Comparison of ENCODE assay signal across 16 cellular contexts in the genomic region with DNA sequence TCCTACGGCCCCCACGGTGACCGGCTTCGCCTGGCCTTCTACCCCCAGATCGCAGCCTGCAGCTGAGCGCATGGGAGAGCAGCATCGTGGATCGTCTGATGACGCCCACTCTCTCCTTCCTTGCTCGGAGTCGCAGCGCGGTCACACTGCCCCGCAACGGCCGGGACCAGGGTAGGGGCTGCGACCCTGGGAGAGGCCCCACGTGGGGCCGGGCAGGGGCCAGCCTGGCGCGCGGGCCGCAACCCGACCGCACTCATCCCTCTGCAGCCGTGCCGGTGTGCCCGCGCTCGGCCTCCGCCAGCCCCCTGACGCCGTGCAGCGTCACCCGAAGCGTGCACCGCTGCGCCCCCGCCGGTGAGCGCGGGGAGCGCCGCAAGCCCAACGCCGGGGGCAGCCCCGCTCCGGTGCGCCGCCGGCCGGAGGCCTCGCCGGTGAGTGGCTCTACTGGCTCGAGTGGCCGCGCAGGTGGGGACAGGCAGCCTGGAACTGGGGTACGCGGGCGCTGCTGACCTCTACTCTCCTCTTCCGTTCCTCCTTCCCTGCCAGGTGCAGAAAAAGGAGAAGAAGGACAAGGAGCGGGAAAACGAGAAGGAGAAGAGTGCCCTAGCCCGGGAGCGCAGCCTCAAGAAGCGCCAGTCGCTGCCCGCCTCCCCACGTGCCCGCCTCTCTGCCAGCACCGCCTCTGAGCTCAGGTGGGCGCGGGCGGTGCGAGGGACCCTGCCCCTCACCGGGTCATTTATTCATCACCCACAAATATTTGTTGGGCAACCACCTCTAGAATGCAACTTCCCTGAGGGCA. TPM values are rescaled to one million over a fixed set of nuclear protein-coding genes. Genes with fewer than 3 reads are reported as not detected.
DNase-seq lines count a peak whose midpoint lies in the region; ATAC-seq and TF ChIP-seq lines count a peak whose summit lies in the region.
"Had no signal": no experiment of that assay in that cellular context is flagged by ENCODE, and none has a peak within 500 bp of the region (broad histone marks: within the 10 kb centered on the region; RNA-seq: fewer than 3 reads in every experiment).

No MANE protein-coding gene starts in this region.

- WGBS in mammary epithelial cell (ENCODE audit: low coverage, missing lambda C conversion rate): 89% methylated on average over 17 of the region's 76 CpGs
- 71 to 78% methylated on average over 34 to 75 of the region's 76 CpGs for WGBS in testis, 2 donors

- H3K9ac ChIP-seq in mammary epithelial cell (ENCODE audit: insufficient read depth, low read length): no peak overlapping the region

- DNase-seq in mammary epithelial cell (no peak), breast epithelium (ENCODE audit: low spot score in 2 of 2) (no peak), left cardiac atrium (no peak), osteoblast (ENCODE audit: insufficient read length, low spot score, missing footprints) (peak; percentile 65), uterus (no peak), NCI-H526 (lab: John Stamatoyannopoulos, UW) (no peak), testis (no peak)
- DNase-seq in stimulated activated CD4-positive, alpha-beta T cell treated with anti-CD3 and anti-CD28 coated beads, Interleukin-2, amount 100 ng/mL, for 24 hours: no peak
- DNase-seq: 8988T; activated CD8-positive, alpha-beta memory T cell treated with anti-CD3 and anti-CD28 coated beads, Interleukin-2, amount 50 U/mL, for 4 hours; activated naive CD4-positive, alpha-beta T cell treated with anti-CD3 and anti-CD28 coated beads, Interleukin-2, amount 50 U/mL, for 16 hours; ovary; SW 1271 had no signal

- H3K27me3 ChIP-seq in mammary epithelial cell (ENCODE audit: insufficient read depth, low read length) (no peaks in the 10 kb centered on the region), breast epithelium (no peaks in the 10 kb centered on the region), osteoblast (ENCODE audit: insufficient read depth, low read length) (no peaks in the 10 kb centered on the region), uterus (no peaks in the 10 kb centered on the region), testis (no peaks in the 10 kb centered on the region)
- H3K27me3 ChIP-seq: hepatocyte, ovary had no signal

- H3K79me2 ChIP-seq in mammary epithelial cell (ENCODE audit: insufficient read depth, low read length) (peaks cover 77% of the 10 kb centered on the region), osteoblast (ENCODE audit: insufficient read depth, low read length) (peaks cover 59% of the 10 kb centered on the region)

- H3K4me3 ChIP-seq in mammary epithelial cell (replicated peaks in 1 of 3; ENCODE audit: insufficient read depth in 1 of 3, low read depth in 2 of 3, low read length in 3 of 3) (no peak overlapping the region), breast epithelium (no peak overlapping the region), osteoblast (ENCODE audit: insufficient read depth, low read length) (no peak overlapping the region), uterus (no peak overlapping the region), testis (no peak overlapping the region)
- H3K4me3 ChIP-seq: hepatocyte, ovary had no signal

- H3K4me2 ChIP-seq in mammary epithelial cell (ENCODE audit: insufficient read depth, low read depth, low read length) (no peak overlapping the region), osteoblast (ENCODE audit: insufficient read depth, low read length) (no peak overlapping the region)
- H3K4me2 ChIP-seq: hepatocyte had no signal

- H3K4me1 ChIP-seq in mammary epithelial cell (ENCODE audit: insufficient read depth, low read length) (peaks cover 48% of the 10 kb centered on the region), breast epithelium (no peaks in the 10 kb centered on the region), osteoblast (ENCODE audit: insufficient read depth, low read length) (peaks cover 13% of the 10 kb centered on the region), uterus (peaks cover 0 to 4% of the 10 kb centered on the region in 2 donors), testis (peaks cover 10% of the 10 kb centered on the region)

- intact Hi-C loops in mammary epithelial cell (cut with micrococcal nuclease): no loop called here
- intact Hi-C loops in breast epithelium (cut with DNase I; ENCODE audit: low total_unique reads): no loop called here
- intact Hi-C loops in left cardiac atrium (cut with DNase I): no loop called here
- intact Hi-C loops in uterus (cut with DNase I; ENCODE audit: low total_unique reads): no loop called here
- intact Hi-C loops in testis (cut with DNase I; ENCODE audit: low total_unique reads): no loop called here

- no TSS peak for BruUV-seq in mammary epithelial cell (replicated peaks; lab: Mats Ljungman, UMichigan)

- H3K9me3 ChIP-seq in mammary epithelial cell (replicated peaks; ENCODE audit: insufficient read depth, low read length) (no peaks in the 10 kb centered on the region), breast epithelium (no peaks in the 10 kb centered on the region), osteoblast (ENCODE audit: low read depth, low read length) (no peaks in the 10 kb centered on the region), uterus (no peaks in the 10 kb centered on the region), testis (no peaks in the 10 kb centered on the region)
- H3K9me3 ChIP-seq: ovary had no signal

- in situ Hi-C loops in mammary epithelial cell (cut with MboI; ENCODE audit: low sequenced_read_pairs in 2 of 2): no loop called here

- CTCF ChIA-PET in mammary epithelial cell (lab: Charles Lee; ENCODE audit: low non-redundant PET): no interaction called here

- H3K27ac ChIP-seq in mammary epithelial cell (ENCODE audit: insufficient read depth, low read depth, low read length) (peak overlapping the region; percentile 83), breast epithelium (no peak overlapping the region), osteoblast (ENCODE audit: low read depth, low read length) (peak overlapping the region; percentile 75), uterus (peak overlapping the region; percentile 28 to 35), testis (no peak overlapping the region)
- H3K27ac ChIP-seq: hepatocyte, ovary had no signal

- no peaks in the 10 kb centered on the region for H4K20me1 ChIP-seq in mammary epithelial cell (ENCODE audit: insufficient read depth, low read length)
- peaks cover 45% of the 10 kb centered on the region for H4K20me1 ChIP-seq in osteoblast (ENCODE audit: insufficient read depth, low read length)

- H2AFZ ChIP-seq in mammary epithelial cell (ENCODE audit: low read depth, low read length): no peak overlapping the region
- no peak overlapping the region for H2AFZ ChIP-seq in osteoblast (ENCODE audit: low read length)
- H2AFZ ChIP-seq: hepatocyte had no signal

- TF ChIP-seq POLR2A in breast epithelium (IDR thresholded peaks at IDR 0.05) (no peak), uterus (IDR thresholded peaks at IDR 0.05) (no peak), testis (IDR thresholded peaks at IDR 0.05) (no peak)

- no peak for TF ChIP-seq CTCF in mammary epithelial cell (conservative IDR thresholded peaks at IDR 0.05 in 1 of 2, IDR thresholded peaks at IDR 0.05 in 1 of 2; ENCODE audit: extremely low read depth in 1 of 2, insufficient read depth in 1 of 2, low read depth in 1 of 2, low read length in 2 of 2)
- TF ChIP-seq CTCF in breast epithelium (IDR thresholded peaks at IDR 0.05): no peak
- TF ChIP-seq CTCF in osteoblast (IDR thresholded peaks at IDR 0.05; ENCODE audit: extremely low read depth, low read depth, low read length): no peak
- TF ChIP-seq CTCF in uterus (IDR thresholded peaks at IDR 0.05): no peak
- TF ChIP-seq CTCF in testis (IDR thresholded peaks at IDR 0.05): no peak

- dilution Hi-C loops in mammary epithelial cell (cut with HindIII; ENCODE audit: low sequenced_read_pairs): no loop called here

- ATAC-seq in left cardiac atrium: peak; percentile 42 to 45

- peaks cover 59% of the 10 kb centered on the region for H3K36me3 ChIP-seq in mammary epithelial cell (ENCODE audit: insufficient read depth, low read length)
- peaks cover 22% of the 10 kb centered on the region for H3K36me3 ChIP-seq in breast epithelium
- peaks cover 83% of the 10 kb centered on the region for H3K36me3 ChIP-seq in osteoblast (ENCODE audit: insufficient read depth, low read length)
- no peaks in the 10 kb centered on the region for H3K36me3 ChIP-seq in uterus
- H3K36me3 ChIP-seq in testis (ENCODE audit: low read depth, missing control alignments): no peaks in the 10 kb centered on the region
- H3K36me3 ChIP-seq: ovary had no signal

RNA-seq across cellular contexts. Expression of gene MAP7D1, which starts 20.4 kb away (rescaled TPM):
- total RNA-seq in mammary epithelial cell (100 to 1,000 TPM in 1 of 2 donors, 10 to 100 TPM in 1; 99.4 to 331 TPM), breast epithelium (10 to 100 TPM; 67.4 to 78.0 (median 68.6) TPM), left cardiac atrium (100 to 1,000 TPM; 251 to 270 TPM), osteoblast (106 and 132 TPM in 2 replicates), uterus (100 to 1,000 TPM in 1 of 4 donors, 10 to 100 TPM in 3; 53.5 to 115 (median 77.3) TPM), testis (10 to 100 TPM; 45.4 to 59.6 TPM)
- polyA plus RNA-seq in mammary epithelial cell (129 TPM), testis (ENCODE audit: insufficient read depth, low read depth, low replicate concordance) (50.2 TPM)
- 116 TPM for polyA minus RNA-seq in mammary epithelial cell

RNA-seq across cellular contexts. Expression of gene TRAPPC3, which starts 27.1 kb away (rescaled TPM):
- total RNA-seq in mammary epithelial cell (10 to 100 TPM; 73.2 to 96.5 TPM), breast epithelium (100 to 1,000 TPM; 107 to 118 (median 116) TPM), left cardiac atrium (10 to 100 TPM; 53.3 to 64.2 TPM), osteoblast (93.4 and 111 TPM in 2 replicates), uterus (10 to 100 TPM; 10.6 to 70.6 (median 38.1) TPM), testis (100 to 1,000 TPM; 109 to 146 TPM)
- polyA plus RNA-seq in mammary epithelial cell (107 TPM), testis (ENCODE audit: insufficient read depth, low read depth, low replicate concordance) (111 TPM)
- polyA minus RNA-seq in mammary epithelial cell: 41.7 TPM

RNA-seq across cellular contexts. Expression of gene THRAP3, which starts 47.9 kb away (rescaled TPM):
- total RNA-seq in mammary epithelial cell (100 to 1,000 TPM; 106 to 128 TPM), breast epithelium (100 to 1,000 TPM in 2 of 3 donors, 10 to 100 TPM in 1; 81.6 to 128 (median 122) TPM), left cardiac atrium (10 to 100 TPM; 55.9 to 77.0 TPM), osteoblast (127 and 137 TPM in 2 replicates), uterus (10 to 100 TPM; 21.3 to 99.1 (median 67.5) TPM), testis (100 to 1,000 TPM in 1 of 2 donors, 10 to 100 TPM in 1; 93.0 to 112 TPM)
- polyA plus RNA-seq in mammary epithelial cell (53.2 TPM), testis (ENCODE audit: insufficient read depth, low read depth, low replicate concordance) (72.5 TPM)
- polyA minus RNA-seq in mammary epithelial cell: 71.6 TPM

RNA-seq across cellular contexts. Expression of gene COL8A2, which starts 51.3 kb away (rescaled TPM):
- total RNA-seq in mammary epithelial cell (10 to 100 TPM in 1 of 2 donors, under 1 TPM in 1; 0.94 to 13.3 TPM), breast epithelium (10 to 100 TPM in 2 of 3 donors, 1 to 10 TPM in 1; 3.4 to 20.6 (median 11.1) TPM), left cardiac atrium (1 to 10 TPM; 3.8 to 4.2 TPM), osteoblast (12.7 and 15.2 TPM in 2 replicates), uterus (10 to 100 TPM in 1 of 4 donors, 1 to 10 TPM in 3; 1.2 to 16.6 (median 5.8) TPM), testis (1 to 10 TPM; 1.3 to 2.0 TPM)
- polyA plus RNA-seq in mammary epithelial cell (0.28 TPM), testis (ENCODE audit: insufficient read depth, low read depth, low replicate concordance) (4.2 TPM)
- not detected for polyA minus RNA-seq in mammary epithelial cell
- total RNA-seq: OCI-LY7 had no signal
- polyA plus RNA-seq: IgD-negative memory B cell had no signal

Comparison
In these comparisons a context has a peak if more than half of its experiments do, and no peak if none do; other contexts are left out.
1. H3K27ac ChIP-seq: peak in mammary epithelial cell (single experiment), osteoblast (single experiment) and uterus (2 of 2); none in breast epithelium (0 of 2) and testis (0 of 2).